In the genomic region with DNA sequence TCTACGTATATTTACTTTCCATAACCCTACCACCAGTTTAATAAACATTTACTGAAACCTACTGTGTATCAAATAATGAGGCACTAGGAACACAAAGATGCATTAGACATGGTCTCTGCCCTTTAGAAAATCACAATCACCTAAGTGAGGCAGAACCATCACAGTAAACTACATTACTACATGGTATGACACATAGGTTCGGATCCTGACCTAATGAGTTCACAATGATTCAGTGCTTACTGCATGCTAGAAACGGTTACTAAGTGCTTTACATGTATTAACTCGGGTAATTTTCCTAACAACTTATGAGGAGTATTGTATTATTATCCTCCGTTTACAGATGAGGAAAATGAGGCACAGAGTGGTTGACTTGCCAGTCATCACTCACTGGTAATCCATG, we compare ENCODE assay signal across 14 cellular contexts. TPM values are rescaled to one million over a fixed set of nuclear protein-coding genes. Genes with fewer than 3 reads are reported as not detected.
DNase-seq lines count a peak whose midpoint lies in the region; ATAC-seq, FAIRE-seq and TF ChIP-seq lines count a peak whose summit lies in the region.
"Had no signal": no experiment of that assay in that cellular context is flagged by ENCODE, and none has a peak within 500 bp of the region (broad histone marks: within the 10 kb centered on the region; RNA-seq: fewer than 3 reads in every experiment).

No MANE protein-coding gene starts in this region.

- ATAC-seq in mucosa of descending colon (no peak), GM18511 (IDR thresholded peaks at IDR 0.05; ENCODE audit: unreplicated experiment) (no peak)
- ATAC-seq: WTC11 had no signal

- no peaks in the 10 kb centered on the region for H3K79me2 ChIP-seq in mammary epithelial cell (ENCODE audit: insufficient read depth, low read length)
- H3K79me2 ChIP-seq in keratinocyte (ENCODE audit: control insufficient read depth, insufficient read depth, low read length): no peaks in the 10 kb centered on the region

- BruUV-seq in mammary epithelial cell (replicated peaks; lab: Mats Ljungman, UMichigan): no TSS peak

- H3K27me3 ChIP-seq in AG04450 (ENCODE audit: control insufficient read depth, insufficient read depth, low read length) (no peaks in the 10 kb centered on the region), mammary epithelial cell (ENCODE audit: insufficient read depth, low read length) (no peaks in the 10 kb centered on the region), keratinocyte (ENCODE audit: control insufficient read depth, extremely low read depth, insufficient read depth, low read length) (no peaks in the 10 kb centered on the region)

- dilution Hi-C loops in mammary epithelial cell (cut with HindIII; ENCODE audit: low sequenced_read_pairs) (no loop called here), keratinocyte (cut with MboI; ENCODE audit: extremely low pct_ligation_motif_present, low sequenced_read_pairs) (no loop called here)

- TF ChIP-seq CTCF in AG04450 (IDR thresholded peaks at IDR 0.05; ENCODE audit: low read depth, low read length) (no peak), mammary epithelial cell (conservative IDR thresholded peaks at IDR 0.05 in 1 of 2, IDR thresholded peaks at IDR 0.05 in 1 of 2; ENCODE audit: extremely low read depth in 1 of 2, insufficient read depth in 1 of 2, low read depth in 1 of 2, low read length in 2 of 2) (no peak), keratinocyte (optimal IDR thresholded peaks at IDR 0.05 in 1 of 3, IDR thresholded peaks at IDR 0.05 in 1 of 3, conservative IDR thresholded peaks at IDR 0.05 in 1 of 3; ENCODE audit: extremely low read depth in 1 of 3, insufficient read depth in 2 of 3, low read length in 3 of 3) (no peak), mucosa of descending colon (IDR thresholded peaks at IDR 0.05) (no peak)

- H3K27ac ChIP-seq in AG04450 (ENCODE audit: low read depth, low read length): peak overlapping the region; percentile 21
- H3K27ac ChIP-seq in mammary epithelial cell (ENCODE audit: insufficient read depth, low read depth, low read length): peak overlapping the region; percentile 73
- H3K27ac ChIP-seq in keratinocyte (ENCODE audit: control insufficient read depth, insufficient read depth, low read length): peak overlapping the region; percentile 85

- DNase-seq in AG04450 (ENCODE audit: low read depth, low spot score) (peak; percentile 44), HS-5 (ENCODE audit: low read depth) (peak; percentile 58), mammary epithelial cell (peak; percentile 71), keratinocyte (ENCODE audit: low read depth, low spot score) (no peak), mucosa of descending colon (no peak), NCI-H526 (lab: John Stamatoyannopoulos, UW) (no peak), NCI-H2227 (lab: John Stamatoyannopoulos, UW; ENCODE audit: unreplicated experiment) (no peak)
- DNase-seq: activated naive CD4-positive, alpha-beta T cell; MV-4-11; nucleus accumbens; stimulated activated CD4-positive, alpha-beta T cell treated with anti-CD3 and anti-CD28 coated beads, Interleukin-12 subunit alpha, Interleukin-12 subunit beta, amount 100 ng/mL, for 4 hours had no signal

- H3K9me3 ChIP-seq in AG04450 (ENCODE audit: control insufficient read depth, insufficient read depth, low read length): no peaks in the 10 kb centered on the region
- no peaks in the 10 kb centered on the region for H3K9me3 ChIP-seq in mammary epithelial cell (replicated peaks; ENCODE audit: insufficient read depth, low read length)
- H3K9me3 ChIP-seq in keratinocyte (ENCODE audit: control insufficient read depth, low read depth, low read length): no peaks in the 10 kb centered on the region
- no peaks in the 10 kb centered on the region for H3K9me3 ChIP-seq in mucosa of descending colon

- H3K4me2 ChIP-seq in mammary epithelial cell (ENCODE audit: insufficient read depth, low read depth, low read length) (no peak overlapping the region), keratinocyte (ENCODE audit: control insufficient read depth, extremely low read depth, insufficient read depth, low read depth, low read length) (peak overlapping the region; percentile 61)

- H3K4me1 ChIP-seq in mammary epithelial cell (ENCODE audit: insufficient read depth, low read length): peaks cover 12% of the 10 kb centered on the region
- H3K4me1 ChIP-seq in keratinocyte (ENCODE audit: control insufficient read depth, extremely low read depth, insufficient read depth, low read length): peaks cover 16% of the 10 kb centered on the region
- H3K4me1 ChIP-seq in mucosa of descending colon (ENCODE audit: low read depth): peaks cover 5% of the 10 kb centered on the region

- peaks cover 3% of the 10 kb centered on the region for H3K9me1 ChIP-seq in keratinocyte (ENCODE audit: control insufficient read depth, extremely low read depth, insufficient read depth, low read length)

- FAIRE-seq in keratinocyte (lab: Jason Lieb, UNC): no peak
- FAIRE-seq: endometrium had no signal

- in situ Hi-C loops in mammary epithelial cell (cut with MboI; ENCODE audit: low sequenced_read_pairs in 2 of 2): no loop called here

- H3K4me3 ChIP-seq in AG04450 (ENCODE audit: low read depth, low read length) (no peak overlapping the region), mammary epithelial cell (replicated peaks in 1 of 3; ENCODE audit: insufficient read depth in 1 of 3, low read depth in 2 of 3, low read length in 3 of 3) (no peak overlapping the region), keratinocyte (ENCODE audit: control insufficient read depth in 2 of 3, extremely low read depth in 1 of 3, insufficient read depth in 2 of 3, low read depth in 1 of 3, low read length in 3 of 3) (no peak overlapping the region), mucosa of descending colon (no peak overlapping the region)

- intact Hi-C loops in mammary epithelial cell (cut with micrococcal nuclease): no loop called here
- intact Hi-C loops in mucosa of descending colon (cut with DNase I, micrococcal nuclease): no loop called here

- WGBS in mammary epithelial cell (ENCODE audit: low coverage, missing lambda C conversion rate): 49% methylated on average over 5 of the region's 5 CpGs

- CTCF ChIA-PET in AG04450 (lab: Charles Lee): no interaction called here
- CTCF ChIA-PET in mammary epithelial cell (lab: Charles Lee; ENCODE audit: low non-redundant PET): no interaction called here

- POLR2A ChIA-PET in AG04450 (lab: Yijun Ruan, JAX): no interaction called here

- H3K36me3 ChIP-seq in mammary epithelial cell (ENCODE audit: insufficient read depth, low read length): peaks cover 11% of the 10 kb centered on the region
- peaks cover 1 to 11% of the 10 kb centered on the region in 2 experiments for H3K36me3 ChIP-seq in keratinocyte (ENCODE audit: control insufficient read depth in 2 of 2, extremely low read depth in 1 of 2, insufficient read depth in 2 of 2, low read length in 2 of 2)
- H3K36me3 ChIP-seq in mucosa of descending colon (ENCODE audit: low read depth): peaks cover 5% of the 10 kb centered on the region

- H4K20me1 ChIP-seq in mammary epithelial cell (ENCODE audit: insufficient read depth, low read length) (no peaks in the 10 kb centered on the region), keratinocyte (ENCODE audit: control insufficient read depth, extremely low read depth, insufficient read depth, low read length) (no peaks in the 10 kb centered on the region)

- no peak overlapping the region for H2AFZ ChIP-seq in mammary epithelial cell (ENCODE audit: low read depth, low read length)
- no peak overlapping the region for H2AFZ ChIP-seq in keratinocyte (ENCODE audit: control insufficient read depth, low read length)

- H3K9ac ChIP-seq in mammary epithelial cell (ENCODE audit: insufficient read depth, low read length) (no peak overlapping the region), keratinocyte (ENCODE audit: control insufficient read depth, extremely low read depth, insufficient read depth, low read length) (peak overlapping the region; percentile 43)

RNA-seq across cellular contexts. Expression of gene SYNRG, which starts 5.2 kb away (rescaled TPM):
- polyA plus RNA-seq in AG04450 (2011; rRNA removed): 24.9 and 26.2 TPM in 2 replicates
- polyA minus RNA-seq in AG04450 (2011; rRNA and poly(A)+ RNA removed): 47.5 and 52.4 TPM in 2 replicates
- total RNA-seq in mammary epithelial cell: 10 to 100 TPM; 22.6 to 23.0 TPM
- 8.0 TPM for polyA plus RNA-seq in mammary epithelial cell
- 38.9 TPM for polyA minus RNA-seq in mammary epithelial cell
- 8.9 to 9.2 TPM (median 9.1 TPM) in 3 replicates for polyA plus RNA-seq in keratinocyte
- 27.9 TPM for polyA plus RNA-seq in keratinocyte (2011; ENCODE audit: low read depth)
- polyA plus RNA-seq in keratinocyte (2011; cell fraction: cytosol; rRNA removed): 4.1 and 7.5 TPM in 2 replicates
- 17.5 and 20.9 TPM in 2 replicates for polyA plus RNA-seq in keratinocyte (2011; cell fraction: nucleus; rRNA removed)
- polyA plus RNA-seq in keratinocyte (2012; ENCODE audit: low replicate concordance): 10.2 and 11.2 TPM in 2 replicates
- 22.3 to 38.2 TPM (median 24.6 TPM) in 3 replicates for polyA minus RNA-seq in keratinocyte
- 5.6 TPM for polyA minus RNA-seq in keratinocyte (2011; cell fraction: cytosol; rRNA and poly(A)+ RNA removed)
- 21.8 and 39.9 TPM in 2 replicates for polyA minus RNA-seq in keratinocyte (2011; cell fraction: nucleus; rRNA and poly(A)+ RNA removed)
- total RNA-seq in mucosa of descending colon: 10 to 100 TPM; 36.8 to 46.2 (median 38.1) TPM

RNA-seq across cellular contexts. Expression of gene DDX52, which starts 28.9 kb away (rescaled TPM):
- polyA plus RNA-seq in AG04450 (2011; rRNA removed): 24.2 and 31.8 TPM in 2 replicates
- polyA minus RNA-seq in AG04450 (2011; rRNA and poly(A)+ RNA removed): 16.0 and 27.8 TPM in 2 replicates
- total RNA-seq in mammary epithelial cell: 10 to 100 TPM; 22.2 to 31.2 TPM
- polyA plus RNA-seq in mammary epithelial cell: 13.5 TPM
- polyA minus RNA-seq in mammary epithelial cell: 10.4 TPM
- polyA plus RNA-seq in keratinocyte: 10.3 to 22.4 TPM (median 21.8 TPM) in 3 replicates
- 21.9 TPM for polyA plus RNA-seq in keratinocyte (2011; ENCODE audit: low read depth)
- polyA plus RNA-seq in keratinocyte (2011; cell fraction: cytosol; rRNA removed): 10.5 and 21.9 TPM in 2 replicates
- 26.3 and 34.6 TPM in 2 replicates for polyA plus RNA-seq in keratinocyte (2011; cell fraction: nucleus; rRNA removed)
- 14.7 and 16.9 TPM in 2 replicates for polyA plus RNA-seq in keratinocyte (2012; ENCODE audit: low replicate concordance)
- 3.2 to 23.0 TPM (median 8.3 TPM) in 3 replicates for polyA minus RNA-seq in keratinocyte
- polyA minus RNA-seq in keratinocyte (2011; cell fraction: cytosol; rRNA and poly(A)+ RNA removed): 8.2 TPM
- polyA minus RNA-seq in keratinocyte (2011; cell fraction: nucleus; rRNA and poly(A)+ RNA removed): 11.7 and 28.5 TPM in 2 replicates
- total RNA-seq in mucosa of descending colon: 10 to 100 TPM; 22.3 to 26.9 (median 26.0) TPM

Comparison
In these comparisons a context has a peak if more than half of its experiments do, and no peak if none do; other contexts are left out.
1. DNase-seq: peak in AG04450 (single experiment), HS-5 (single experiment) and mammary epithelial cell (single experiment); none in keratinocyte (single experiment), mucosa of descending colon (0 of 3), NCI-H526 (0 of 2) and NCI-H2227 (single experiment).
2. H3K27ac ChIP-seq: peak in every context shown above with its lines; median percentile 85 in keratinocyte; 73 in mammary epithelial cell; 21 in AG04450.